27 cellular contexts compared by ENCODE assay signal in genomic region chr17:31745964-31746650, GRCh38.
A peak's percentile ranks its signal among the peaks of the same experiment; 100 is the strongest.
DNase-seq lines count a peak whose midpoint lies in the region; ATAC-seq and TF ChIP-seq lines count a peak whose summit lies in the region.
"Had no signal": no experiment of that assay in that cellular context is flagged by ENCODE, and none has a peak within 500 bp of the region (broad histone marks: within the 10 kb centered on the region; RNA-seq: fewer than 3 reads in every experiment).

No MANE protein-coding gene starts in this region.

- no peaks in the 10 kb centered on the region for H3K36me3 ChIP-seq in osteoblast (ENCODE audit: insufficient read depth, low read length)
- H3K36me3 ChIP-seq: heart left ventricle, Peyer's patch, WERI-Rb-1 had no signal

- no peaks in the 10 kb centered on the region for H4K20me1 ChIP-seq in osteoblast (ENCODE audit: insufficient read depth, low read length)

- TF ChIP-seq CTCF in osteoblast (IDR thresholded peaks at IDR 0.05; ENCODE audit: extremely low read depth, low read depth, low read length) = no peak

- no peak overlapping the region for H3K4me2 ChIP-seq in osteoblast (ENCODE audit: insufficient read depth, low read length)

- H3K27ac ChIP-seq in osteoblast (ENCODE audit: low read depth, low read length) = no peak overlapping the region
- H3K27ac ChIP-seq: Peyer's patch, skin epidermis, WERI-Rb-1 had no signal

- peak overlapping the region; percentile 37 for H2AFZ ChIP-seq in osteoblast (ENCODE audit: low read length)

- H3K4me1 ChIP-seq in osteoblast (ENCODE audit: insufficient read depth, low read length) = peaks cover 27% of the 10 kb centered on the region

- H3K9me3 ChIP-seq in osteoblast (ENCODE audit: low read depth, low read length) = no peaks in the 10 kb centered on the region
- H3K9me3 ChIP-seq: heart left ventricle, Peyer's patch had no signal

- in situ Hi-C loops in G401 (cut with HindIII; ENCODE audit: low sequenced_read_pairs) = no loop called here

- DNase-seq in G401 (ENCODE audit: low spot score) (peak; percentile 93), NCI-H1694 (lab: John Stamatoyannopoulos, UW) (peak; percentile 78), cerebellar nuclear complex (lab: John Stamatoyannopoulos, UW) (peak; percentile 49 to 71), osteoblast (ENCODE audit: insufficient read length, low spot score, missing footprints) (no peak)
- DNase-seq: activated CD4-positive, alpha-beta T cell treated with anti-CD3 and anti-CD28 coated beads for 4 hours; activated CD8-positive, alpha-beta T cell treated with anti-CD3 and anti-CD28 coated beads, Interleukin-2, amount 10 ng/mL, durations not matched to agents 7 days and 5 days; cortex of kidney; DMS79 treated with DMSO at 0.1 percent for 48 hours; effector memory CD8-positive, alpha-beta T cell; erythroblast; heart left ventricle; kidney; midbrain; naive thymus-derived CD4-positive, alpha-beta T cell; NCI-H1417; NCI-H2081; NCI-H226; NCI-H774; Peyer's patch; T1000; WERI-Rb-1 had no signal

- H3K79me2 ChIP-seq in osteoblast (ENCODE audit: insufficient read depth, low read length) = no peaks in the 10 kb centered on the region

- H3K4me3 ChIP-seq in osteoblast (ENCODE audit: insufficient read depth, low read length) = no peak overlapping the region
- H3K4me3 ChIP-seq: heart left ventricle, Peyer's patch, skin epidermis had no signal

- ATAC-seq in HG03045 (IDR thresholded peaks at IDR 0.05; ENCODE audit: unreplicated experiment) = no peak
- no peak for ATAC-seq in HG03025 (IDR thresholded peaks at IDR 0.05; ENCODE audit: low FRiP score, unreplicated experiment)
- ATAC-seq in HG02763 (IDR thresholded peaks at IDR 0.05; ENCODE audit: unreplicated experiment) = no peak
- ATAC-seq: activated CD8-positive, alpha-beta T cell treated with anti-CD3 and anti-CD28 coated beads, Interleukin-2, amount 10 ng/mL, durations not matched to agents 7 days and 5 days; activated naive CD4-positive, alpha-beta T cell treated with anti-CD3 and anti-CD28 coated beads, Interleukin-2, amount 50 U/mL, for 72 hours; effector memory CD8-positive, alpha-beta T cell; heart left ventricle; naive thymus-derived CD4-positive, alpha-beta T cell; stimulated activated memory B cell treated with anti-CD40 and anti-IgM and Interleukin-4, amounts not matched to agents 10 μg/mL and 1 μg/mL and 100 μg/mL, for 72 hours had no signal

- no peaks in the 10 kb centered on the region for H3K27me3 ChIP-seq in osteoblast (ENCODE audit: insufficient read depth, low read length)
- H3K27me3 ChIP-seq: Peyer's patch had no signal
